In genomic region chr18:44870631-44871502, GRCh38 we compare ENCODE assay signal across 14 cellular contexts.
DNase-seq lines count a peak whose midpoint lies in the region; ATAC-seq and TF ChIP-seq lines count a peak whose summit lies in the region.
"Had no signal": no experiment of that assay in that cellular context is flagged by ENCODE, and none has a peak within 500 bp of the region (broad histone marks: within the 10 kb centered on the region; RNA-seq: fewer than 3 reads in every experiment).

No MANE protein-coding gene starts in this region.

- no peaks in the 10 kb centered on the region for H3K4me1 Mint-ChIP-seq in CD14-positive monocyte
- H3K4me1 Mint-ChIP-seq: activated naive CD4-positive, alpha-beta T cell treated with anti-CD3 and anti-CD28 coated beads, Interleukin-2, amount 50 U/mL, for 24 hours had no signal

- peaks cover 0 to 1% (median 0%) of the 10 kb centered on the region in 7 donors for H3K9me3 Mint-ChIP-seq in CD14-positive monocyte
- H3K9me3 Mint-ChIP-seq: activated CD4-positive, alpha-beta T cell treated with anti-CD3 and anti-CD28 coated beads, Interleukin-2, amount 10 ng/mL, durations not matched to agents 24 days and 14 days; activated naive CD4-positive, alpha-beta T cell treated with anti-CD3 and anti-CD28 coated beads, Interleukin-2, amount 50 U/mL, for 24 hours; nephron progenitor cell had no signal

- H3K27ac Mint-ChIP-seq in CD14-positive monocyte: no peak overlapping the region
- H3K27ac Mint-ChIP-seq: activated CD4-positive, alpha-beta T cell treated with anti-CD3 and anti-CD28 coated beads, Interleukin-2, amount 10 ng/mL, durations not matched to agents 24 days and 14 days; activated naive CD4-positive, alpha-beta T cell treated with anti-CD3 and anti-CD28 coated beads, Interleukin-2, amount 50 U/mL, for 24 hours; nephron progenitor cell had no signal

- no peak overlapping the region for H3K4me3 Mint-ChIP-seq in CD14-positive monocyte
- H3K4me3 Mint-ChIP-seq: activated CD4-positive, alpha-beta T cell treated with anti-CD3 and anti-CD28 coated beads, Interleukin-2, amount 10 ng/mL, durations not matched to agents 24 days and 14 days; activated naive CD4-positive, alpha-beta T cell treated with anti-CD3 and anti-CD28 coated beads, Interleukin-2, amount 50 U/mL, for 24 hours; nephron progenitor cell had no signal

- no peak for DNase-seq in GM10248 (ENCODE audit: extremely low spot score)
- DNase-seq in fibroblast of villous mesenchyme (ENCODE audit: low read depth): peak; percentile 4
- DNase-seq in Right ventricle myocardium superior: no peak
- DNase-seq in CD14-positive monocyte (ENCODE audit: low spot score): no peak
- DNase-seq in activated effector memory CD4-positive, alpha-beta T cell treated with Interleukin-2 at 50 U/mL for 16 hours: no peak
- DNase-seq: activated CD4-positive, alpha-beta T cell treated with anti-CD3 and anti-CD28 coated beads, Interleukin-2, amount 10 ng/mL, durations not matched to agents 24 days and 14 days; colonic mucosa; NCI-H2081 treated with DMSO at 0.1 percent for 48 hours; nephron progenitor cell had no signal

- POLR2A ChIA-PET in GM10248 (lab: Yijun Ruan, JAX): no interaction called here

- no peaks in the 10 kb centered on the region for H3K36me3 Mint-ChIP-seq in CD14-positive monocyte
- H3K36me3 Mint-ChIP-seq: activated naive CD4-positive, alpha-beta T cell treated with anti-CD3 and anti-CD28 coated beads, Interleukin-2, amount 50 U/mL, for 24 hours had no signal

- intact Hi-C loops in Right ventricle myocardium superior (cut with DNase I) (no loop called here), CD14-positive monocyte (cut with micrococcal nuclease) (no loop called here)

- ATAC-seq in GM19467 (IDR thresholded peaks at IDR 0.05; ENCODE audit: unreplicated experiment): peak; percentile 37
- ATAC-seq in HG03175 (IDR thresholded peaks at IDR 0.05; ENCODE audit: unreplicated experiment): peak; percentile 28
- ATAC-seq in Right ventricle myocardium superior (ENCODE audit: poor library complexity): no peak
- ATAC-seq in HG02870 (IDR thresholded peaks at IDR 0.05; ENCODE audit: unreplicated experiment): no peak

- TF ChIP-seq CTCF in GM10248 (IDR thresholded peaks at IDR 0.05; ENCODE audit: control extremely low read depth, extremely low read depth, low read depth, missing control alignments) (peak; percentile 27), fibroblast of villous mesenchyme (IDR thresholded peaks at IDR 0.05; ENCODE audit: insufficient read depth, low read depth, low read length) (no peak), CD14-positive monocyte (IDR thresholded peaks at IDR 0.05) (no peak)

- H3K27me3 Mint-ChIP-seq in CD14-positive monocyte (ENCODE audit: low read depth in 3 of 3): peaks cover 5 to 10% (median 5%) of the 10 kb centered on the region in 3 donors
- H3K27me3 Mint-ChIP-seq: activated naive CD4-positive, alpha-beta T cell treated with anti-CD3 and anti-CD28 coated beads, Interleukin-2, amount 50 U/mL, for 24 hours had no signal

- H3K4me3 ChIP-seq in fibroblast of villous mesenchyme (ENCODE audit: low read depth, low read length): no peak overlapping the region
- H3K4me3 ChIP-seq: colonic mucosa, vagina had no signal

- CTCF ChIA-PET in GM10248 (lab: Yijun Ruan, JAX): interaction anchor here (0.9 to 3.0 kb wide), 9 partner anchors 10 to 342 kb away, joined by 3 to 11 read pairs (median 3); no protein-coding TSS in a partner anchor

Comparison
In these comparisons a context has a peak if more than half of its experiments do, and no peak if none do; other contexts are left out.
1. ATAC-seq: peak in GM19467 (single experiment) and HG03175 (single experiment); none in Right ventricle myocardium superior (single experiment) and HG02870 (single experiment).